Comparison of ENCODE assay signal across 18 cellular contexts in the genomic region with DNA sequence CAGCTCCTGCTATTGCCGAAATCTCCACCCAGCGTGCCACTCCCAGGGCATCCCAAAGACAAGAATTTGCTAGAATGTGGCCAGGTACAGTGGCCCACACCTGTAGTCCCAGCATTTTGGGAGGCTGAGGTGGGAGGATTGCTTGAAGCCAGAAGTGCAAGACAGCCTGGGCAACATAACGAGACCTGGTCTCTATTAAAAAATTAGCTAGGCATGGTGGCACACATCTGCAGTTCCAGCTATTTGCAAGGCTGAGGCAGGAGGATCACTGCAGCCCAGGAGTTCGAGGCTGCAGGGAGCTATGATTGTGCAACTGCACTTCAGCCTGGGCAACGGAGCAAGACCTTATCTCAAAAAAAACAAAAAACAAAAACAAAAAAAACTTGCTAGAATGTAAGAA.
DNase-seq lines count a peak whose midpoint lies in the region; ATAC-seq, FAIRE-seq and TF ChIP-seq lines count a peak whose summit lies in the region.
"Had no signal": no experiment of that assay in that cellular context is flagged by ENCODE, and none has a peak within 500 bp of the region (broad histone marks: within the 10 kb centered on the region; RNA-seq: fewer than 3 reads in every experiment).

No MANE protein-coding gene starts in this region.

- intact Hi-C loops in activated naive CD4-positive, alpha-beta T cell treated with anti-CD3 and anti-CD28 coated beads for 36 hours (cut with micrococcal nuclease): loop anchor here (5.0 kb wide), 4 partner anchors 284 to 1629 kb away; no protein-coding TSS in a partner anchor
- intact Hi-C loops in GM12878 (cut with micrococcal nuclease; ENCODE audit: unreplicated experiment) (no loop called here), right lobe of liver (cut with DNase I) (no loop called here)

- no peak for TF ChIP-seq POLR2A in GM12878 (IDR thresholded peaks at IDR 0.05; ENCODE audit: low read depth, low read length)
- no peak for TF ChIP-seq POLR2A in right lobe of liver (IDR thresholded peaks at IDR 0.05)

- no peak for TF ChIP-seq RAD21 in GM12878 (IDR thresholded peaks at IDR 0.05; ENCODE audit: insufficient read depth, low read depth, low read length)

- no peaks in the 10 kb centered on the region for H3K9me3 ChIP-seq in T-helper 17 cell (ENCODE audit: control insufficient read depth, low read length, poor library complexity, severe bottlenecking)
- no peaks in the 10 kb centered on the region for H3K9me3 ChIP-seq in GM12878 (replicated peaks; ENCODE audit: control insufficient read depth, insufficient read depth, low read length)
- no peaks in the 10 kb centered on the region for H3K9me3 ChIP-seq in thymus (ENCODE audit: control insufficient read depth)
- no peaks in the 10 kb centered on the region for H3K9me3 ChIP-seq in right lobe of liver

- no peak overlapping the region for H2AFZ ChIP-seq in GM12878 (ENCODE audit: control insufficient read depth, low read depth, low read length)

- peak overlapping the region; percentile 99 for H3K27ac ChIP-seq in GM12878 (ENCODE audit: control insufficient read depth, insufficient read depth)
- H3K27ac ChIP-seq in thymus (ENCODE audit: low read depth): peak overlapping the region; percentile 83
- no peak overlapping the region for H3K27ac ChIP-seq in right lobe of liver
- H3K27ac ChIP-seq: dorsolateral prefrontal cortex had no signal

- SMC1A ChIA-PET in GM12878 (lab: Charles Lee; ENCODE audit: uncharacterized antibody, unreplicated experiment): interaction anchor here (1.0 to 2.2 kb wide), 10 partner anchors 13 to 287 kb away, joined by 3 to 10 read pairs (median 3); no protein-coding TSS in a partner anchor

- CTCF ChIA-PET in activated naive CD4-positive, alpha-beta T cell treated with anti-CD3 and anti-CD28 coated beads for 36 hours (lab: Charles Lee): interaction anchor here (0.6 to 3.0 kb wide), 4 partner anchors 12 to 1042 kb away, joined by 3 to 19 read pairs (median 3); no protein-coding TSS in a partner anchor
- CTCF ChIA-PET in GM12878 (lab: Yijun Ruan, JAX): interaction anchor here (0.7 to 4.5 kb wide), 7 partner anchors 15 to 690 kb away, joined by 3 to 43 read pairs (median 4); no protein-coding TSS in a partner anchor

- peak overlapping the region; percentile 32; the same call in 1 of the 2 replicates for H3K9ac ChIP-seq in GM12878 (ENCODE audit: control insufficient read depth, insufficient read depth, low read length)

- no peaks in the 10 kb centered on the region for H3K36me3 Mint-ChIP-seq in activated naive CD4-positive, alpha-beta T cell treated with anti-CD3 and anti-CD28 coated beads for 36 hours (ENCODE audit: low read depth)
- no peaks in the 10 kb centered on the region for H3K36me3 Mint-ChIP-seq in T-helper 17 cell (ENCODE audit: low read depth)

- peaks cover 73% of the 10 kb centered on the region for H3K4me1 Mint-ChIP-seq in activated naive CD4-positive, alpha-beta T cell treated with anti-CD3 and anti-CD28 coated beads for 36 hours (ENCODE audit: low read depth)
- H3K4me1 Mint-ChIP-seq in T-helper 17 cell: peaks cover 54% of the 10 kb centered on the region

- no peak for TF ChIP-seq CTCF in GM12878 (IDR thresholded peaks at IDR 0.05 in 2 of 3, conservative IDR thresholded peaks at IDR 0.05 in 1 of 3; ENCODE audit: control insufficient read depth in 2 of 3, extremely low read depth in 1 of 3, insufficient read depth in 1 of 3, low read depth in 3 of 3, low read length in 3 of 3)
- TF ChIP-seq CTCF in right lobe of liver (IDR thresholded peaks at IDR 0.05): no peak

- peaks cover 46% of the 10 kb centered on the region for H3K4me1 ChIP-seq in GM12878 (ENCODE audit: control insufficient read depth, insufficient read depth, low read length)
- peaks cover 33% of the 10 kb centered on the region for H3K4me1 ChIP-seq in thymus (ENCODE audit: control insufficient read depth, insufficient read depth, low read length)
- H3K4me1 ChIP-seq in right lobe of liver: no peaks in the 10 kb centered on the region

- H3K36me3 ChIP-seq in GM12878 (ENCODE audit: control insufficient read depth in 2 of 2, insufficient read depth in 2 of 2, low read length in 1 of 2): no peaks in the 10 kb centered on the region
- H3K36me3 ChIP-seq in thymus (ENCODE audit: control insufficient read depth, insufficient read depth): no peaks in the 10 kb centered on the region
- no peaks in the 10 kb centered on the region for H3K36me3 ChIP-seq in right lobe of liver

- peak overlapping the region; percentile 93 for H3K4me2 ChIP-seq in GM12878 (ENCODE audit: control insufficient read depth, insufficient read depth)

- peak overlapping the region; percentile 88 for H3K27ac Mint-ChIP-seq in activated naive CD4-positive, alpha-beta T cell treated with anti-CD3 and anti-CD28 coated beads for 36 hours
- peak overlapping the region; percentile 96 for H3K27ac Mint-ChIP-seq in T-helper 17 cell

- DNase-seq in activated naive CD4-positive, alpha-beta T cell treated with anti-CD3 and anti-CD28 coated beads for 36 hours: no peak
- no peak for DNase-seq in activated naive CD4-positive, alpha-beta T cell treated with Interleukin-2 at 50 U/mL for 16 hours
- DNase-seq in T-helper 17 cell (no peak), GM12878 (ENCODE audit: low read depth, low spot score) (no peak), NCI-H187 treated with DMSO at 0.1 percent for 48 hours (lab: John Stamatoyannopoulos, UW) (no peak), right lobe of liver (no peak), dermis blood vessel endothelial cell (no peak)
- DNase-seq: ACHN; activated CD4-positive, alpha-beta T cell treated with anti-CD3 and anti-CD28 coated beads, Interleukin-2, amount 50 U/mL, for 1 hour; COR-L47; dorsolateral prefrontal cortex; NCI-H146; NCI-H446; SHP77; stimulated activated naive CD4-positive, alpha-beta T cell treated with Interleukin-2 at 50 U/mL for 16 hours; T-helper 9 cell had no signal

- H3K27me3 ChIP-seq in GM12878 (replicated peaks in 1 of 2; ENCODE audit: control insufficient read depth in 2 of 2, insufficient read depth in 2 of 2, low read length in 1 of 2) (no peaks in the 10 kb centered on the region), thymus (ENCODE audit: control insufficient read depth, insufficient read depth) (no peaks in the 10 kb centered on the region), right lobe of liver (no peaks in the 10 kb centered on the region)

- RAD21 ChIA-PET in GM12878 (lab: Charles Lee; ENCODE audit: unreplicated experiment): interaction anchor here (1.0 to 1.2 kb wide), 2 partner anchors 32 to 329 kb away, joined by 3 to 4 read pairs; a partner anchor contains a TSS

- no peak for TF ChIP-seq EP300 in GM12878 (IDR thresholded peaks at IDR 0.05; ENCODE audit: borderline replicate concordance in 1 of 2, control insufficient read depth in 1 of 2, low read depth in 2 of 2, low read length in 2 of 2)

- ATAC-seq in T-helper 17 cell: no peak
- ATAC-seq in GM12878: no peak
- ATAC-seq in right lobe of liver: no peak
- ATAC-seq: esophagus mucosa had no signal

- H3K27me3 Mint-ChIP-seq in activated naive CD4-positive, alpha-beta T cell treated with anti-CD3 and anti-CD28 coated beads for 36 hours (ENCODE audit: low read depth): no peaks in the 10 kb centered on the region
- no peaks in the 10 kb centered on the region for H3K27me3 Mint-ChIP-seq in T-helper 17 cell

- FAIRE-seq in GM12878 (lab: Jason Lieb, UNC): no peak

- H3K9me3 Mint-ChIP-seq in activated naive CD4-positive, alpha-beta T cell treated with anti-CD3 and anti-CD28 coated beads for 36 hours: no peaks in the 10 kb centered on the region

- whole genome bisulfite sequencing in GM12878 (ENCODE audit: insufficient coverage, insufficient replicate concordance, low lambda C conversion rate, missing lambda C conversion rate): 69% methylated on average over 5 of the region's 5 CpGs
- WGBS in thymus: 78% methylated on average over 5 of the region's 5 CpGs
- 32% methylated on average over 3 of the region's 5 CpGs for WGBS in right lobe of liver (ENCODE audit: insufficient coverage, low coverage, low lambda C conversion rate, missing lambda C conversion rate)

- peaks cover 5% of the 10 kb centered on the region for H3K79me2 ChIP-seq in GM12878 (ENCODE audit: control insufficient read depth, insufficient read depth, low read length)

- POLR2A ChIA-PET in GM12878 (lab: Charles Lee): no interaction called here

- in situ Hi-C loops in GM12878 (cut with MboI): no loop called here

- H4K20me1 ChIP-seq in GM12878 (ENCODE audit: control insufficient read depth, insufficient read depth): no peaks in the 10 kb centered on the region

- peak overlapping the region; percentile 53 for H3K4me3 Mint-ChIP-seq in activated naive CD4-positive, alpha-beta T cell treated with anti-CD3 and anti-CD28 coated beads for 36 hours
- peak overlapping the region; percentile 53 for H3K4me3 Mint-ChIP-seq in T-helper 17 cell

- BruUV-seq in GM12878 (replicated peaks; lab: Mats Ljungman, UMichigan): no TSS peak

- H3K4me3 ChIP-seq in GM12878: no peak overlapping the region; the same call in 1 of the 2 replicates
- H3K4me3 ChIP-seq in thymus (ENCODE audit: low read length): peak overlapping the region; percentile 6
- no peak overlapping the region for H3K4me3 ChIP-seq in right lobe of liver
- H3K4me3 ChIP-seq: dorsolateral prefrontal cortex had no signal

TF ChIP-seq in GM12878, 131 proteins besides CTCF, POLR2A, EP300 and RAD21 (continues in another document):
- no peak for TF ChIP-seq MEF2B (IDR thresholded peaks at IDR 0.05; ENCODE audit: partially characterized antibody, poor library complexity, severe bottlenecking)
- no peak for TF ChIP-seq SIN3A (IDR thresholded peaks at IDR 0.05; ENCODE audit: low read depth, low read length)
- TF ChIP-seq, protein P1, sequence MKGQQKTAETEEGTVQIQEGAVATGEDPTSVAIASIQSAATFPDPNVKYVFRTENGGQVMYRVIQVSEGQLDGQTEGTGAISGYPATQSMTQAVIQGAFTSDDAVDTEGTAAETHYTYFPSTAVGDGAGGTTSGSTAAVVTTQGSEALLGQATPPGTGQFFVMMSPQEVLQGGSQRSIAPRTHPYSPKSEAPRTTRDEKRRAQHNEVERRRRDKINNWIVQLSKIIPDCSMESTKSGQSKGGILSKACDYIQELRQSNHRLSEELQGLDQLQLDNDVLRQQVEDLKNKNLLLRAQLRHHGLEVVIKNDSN (IDR thresholded peaks at IDR 0.05; ENCODE audit: borderline replicate concordance, extremely low read length, insufficient read depth, low read depth, low read length): no peak
- TF ChIP-seq POLR2AphosphoS5 (IDR thresholded peaks at IDR 0.05; ENCODE audit: low read length): no peak
- no peak for TF ChIP-seq BMI1 (IDR thresholded peaks at IDR 0.05; ENCODE audit: borderline replicate concordance)
- TF ChIP-seq EED (IDR thresholded peaks at IDR 0.05; ENCODE audit: low read depth): no peak

Comparison
In these comparisons a context has a peak if more than half of its experiments do, and no peak if none do; other contexts are left out.
1. H3K27ac ChIP-seq: peak in GM12878 (single experiment) and thymus (single experiment); none in right lobe of liver (0 of 3).